7 cellular contexts compared by ENCODE assay signal in the genomic region with DNA sequence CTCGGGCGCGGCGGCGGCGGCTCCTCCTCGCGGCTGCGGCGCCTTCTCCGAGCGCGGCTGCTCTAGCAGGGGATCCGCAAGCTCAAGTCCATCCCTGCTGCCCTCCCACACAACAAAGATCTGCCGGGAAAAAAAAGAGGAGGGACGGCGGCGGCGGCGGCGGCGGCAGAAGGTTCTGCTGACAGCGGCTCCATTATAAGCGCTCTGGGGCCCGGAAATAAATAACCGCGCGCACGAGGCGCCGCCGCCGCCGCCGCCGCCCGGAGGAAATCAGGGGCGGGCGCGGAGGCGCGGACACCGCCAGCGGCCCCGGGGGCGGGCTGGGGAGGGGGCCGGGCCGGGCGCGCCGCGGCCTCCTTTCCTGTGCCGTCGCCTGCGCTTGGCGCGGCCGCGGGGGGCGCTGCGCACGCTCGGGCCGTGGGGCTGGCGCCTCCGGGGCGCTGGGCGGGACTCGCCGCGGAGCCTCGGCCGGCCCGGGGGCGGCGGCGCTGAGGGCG. TPM values are rescaled to one million over a fixed set of nuclear protein-coding genes. Genes with fewer than 3 reads are reported as not detected.
DNase-seq lines count a peak whose midpoint lies in the region; ATAC-seq, FAIRE-seq and TF ChIP-seq lines count a peak whose summit lies in the region.

A gene (minus strand): TSS at position 206 of the 497 bp plus-strand sequence. CDS start 331 bp downstream, outside the sequence.

- no peaks in the 10 kb centered on the region for H3K36me3 ChIP-seq in K562 (ENCODE audit: control insufficient read depth, insufficient read depth, low read length)
- H3K36me3 ChIP-seq in iPS DF 6.9 (ENCODE audit: control insufficient read depth, insufficient read depth, low read length) = no peaks in the 10 kb centered on the region

- H4K20me1 ChIP-seq in K562 (replicated peaks; ENCODE audit: control insufficient read depth, insufficient read depth, low read length) = no peaks in the 10 kb centered on the region

- peak within 1 kb of the TSS; percentile 57 for H3K4me3 ChIP-seq in K562
- peak within 1 kb of the TSS; percentile 88 for H3K4me3 ChIP-seq in iPS DF 6.9 (ENCODE audit: low read length)
- H3K4me3 ChIP-seq in skeletal muscle cell (ENCODE audit: low read depth, low read length) = peak within 1 kb of the TSS; percentile 67

- in situ Hi-C loops in K562 (cut with MboI) = no loop called here

- TF ChIP-seq RAD21 in K562 (CRISPR knock-in tag; conservative IDR thresholded peaks at IDR 0.05 in 1 of 2, IDR thresholded peaks at IDR 0.05 in 1 of 2) = no peak

- POLR2A ChIA-PET in K562 (lab: Yijun Ruan, JAX) = interaction anchor here (0.6 kb wide), 1 partner anchor 23 kb away, joined by 3 read pairs; no protein-coding TSS in a partner anchor

- no peak for FAIRE-seq in K562 (lab: Jason Lieb, UNC)

- H3K4me2 ChIP-seq in K562 (ENCODE audit: insufficient read depth, low read length) = peak within 1 kb of the TSS; percentile 64

- TF ChIP-seq EP300 in K562 (IDR thresholded peaks at IDR 0.05; ENCODE audit: low read length) = no peak

- ATAC-seq in GM18505 (IDR thresholded peaks at IDR 0.05; ENCODE audit: unreplicated experiment) (peak; percentile 88), HG02798 (IDR thresholded peaks at IDR 0.05; ENCODE audit: poor library complexity, unreplicated experiment) (peak; percentile 92), K562 (peak; percentile 97)

- H3K9ac ChIP-seq in K562 (ENCODE audit: insufficient read depth in 1 of 2, low read depth in 2 of 2, low read length in 2 of 2) = peak within 1 kb of the TSS; percentile 26 to 88; a peak in 3 of 4 replicates

- DNase-seq in NCI-H1417 (lab: John Stamatoyannopoulos, UW) = peak; percentile 89 to 94 (median 92)
- peak; percentile 73 for DNase-seq in T-helper 9 cell
- DNase-seq in K562 (ENCODE audit: extremely low read depth in 1 of 4, low spot score in 3 of 4) = peak; percentile 87 to 90 (median 89)
- DNase-seq in iPS DF 6.9 (ENCODE audit: low read depth, low spot score) = no peak
- peak; percentile 27 for DNase-seq in skeletal muscle cell (ENCODE audit: low read depth)

- H3K27ac ChIP-seq in K562 (ENCODE audit: extremely low read depth, low read depth, low read length) (no peak within 1 kb of the TSS), iPS DF 6.9 (ENCODE audit: low read length) (no peak within 1 kb of the TSS)

- BruUV-seq in K562 (replicated peaks; lab: Mats Ljungman, UMichigan) = no TSS peak

- CTCF ChIA-PET in K562 (lab: Yijun Ruan, JAX; ENCODE audit: low intra/inter-chr PET ratio) = interaction anchor here (0.8 kb wide), 1 partner anchor 145 kb away, joined by 3 read pairs; no protein-coding TSS in a partner anchor

- peak within 1 kb of the TSS; percentile 76 for H2AFZ ChIP-seq in K562 (ENCODE audit: low read depth, low read length)

- peak in 2 of 3 experiments; percentile 49 to 50; a peak in 4 of 6 replicates for TF ChIP-seq CTCF in K562 (IDR thresholded peaks at IDR 0.05 in 2 of 3, conservative IDR thresholded peaks at IDR 0.05 in 1 of 3; ENCODE audit: insufficient read depth in 2 of 3, low read depth in 1 of 3, low read length in 3 of 3)

- peaks cover 13 to 19% of the 10 kb centered on the region in 2 experiments for H3K27me3 ChIP-seq in K562 (ENCODE audit: control insufficient read depth in 2 of 2, insufficient read depth in 2 of 2, low read length in 2 of 2)
- H3K27me3 ChIP-seq in iPS DF 6.9 (ENCODE audit: control insufficient read depth, insufficient read depth, low read length) = peaks cover 2% of the 10 kb centered on the region; the same call in 1 of the 2 replicates

- intact Hi-C loops in K562 (cut with micrococcal nuclease) = loop anchor here (10.0 kb wide), 2 partner anchors 133 to 147 kb away; no protein-coding TSS in a partner anchor

- WGBS in K562 (ENCODE audit: insufficient coverage, low coverage, missing lambda C conversion rate) = 0% methylated on average over 25 of the region's 78 CpGs
- WGBS in iPS DF 6.9 (ENCODE audit: insufficient coverage, insufficient read length) = no CpG with 5 or more reads among the region's 78 CpGs

- no peaks in the 10 kb centered on the region for H3K9me1 ChIP-seq in K562 (ENCODE audit: control insufficient read depth, insufficient read depth, low read length)

- H3K9me3 ChIP-seq in K562 (replicated peaks; ENCODE audit: control insufficient read depth, insufficient read depth, low read depth, low read length) (no peaks in the 10 kb centered on the region), iPS DF 6.9 (ENCODE audit: control insufficient read depth, insufficient read depth, low read length) (no peaks in the 10 kb centered on the region)

- no peak for TF ChIP-seq POLR2A in GM18505 (IDR thresholded peaks at IDR 0.05; ENCODE audit: borderline replicate concordance, extremely low read depth, insufficient read depth, insufficient read length)
- no peak for TF ChIP-seq POLR2A in K562 (conservative IDR thresholded peaks at IDR 0.05)

- H3K4me1 ChIP-seq in K562 (replicated peaks in 1 of 2; ENCODE audit: control insufficient read depth in 2 of 2, insufficient read depth in 2 of 2, low read length in 2 of 2) = peaks cover 0 to 14% of the 10 kb centered on the region in 2 experiments; a peak in 3 of 5 replicates
- 0 out of 2 replicates have a peak, but pooled peaks cover 2% of the 10 kb centered on the region for H3K4me1 ChIP-seq in iPS DF 6.9 (ENCODE audit: control insufficient read depth, insufficient read depth, low read length)

- H3K79me2 ChIP-seq in K562 (ENCODE audit: control insufficient read depth, insufficient read depth, low read length) = no peaks in the 10 kb centered on the region

TF ChIP-seq in K562, 482 proteins besides CTCF, POLR2A, EP300 and RAD21 (continues in another document):
- peak; percentile 55 for TF ChIP-seq ZFX (CRISPR knock-in tag; IDR thresholded peaks at IDR 0.05)
- TF ChIP-seq SPI1 (IDR thresholded peaks at IDR 0.05; ENCODE audit: borderline replicate concordance, low read depth, low read length) = no peak
- TF ChIP-seq RHOXF2B (CRISPR knock-in tag; conservative IDR thresholded peaks at IDR 0.05) = no peak
- TF ChIP-seq, protein P1, sequence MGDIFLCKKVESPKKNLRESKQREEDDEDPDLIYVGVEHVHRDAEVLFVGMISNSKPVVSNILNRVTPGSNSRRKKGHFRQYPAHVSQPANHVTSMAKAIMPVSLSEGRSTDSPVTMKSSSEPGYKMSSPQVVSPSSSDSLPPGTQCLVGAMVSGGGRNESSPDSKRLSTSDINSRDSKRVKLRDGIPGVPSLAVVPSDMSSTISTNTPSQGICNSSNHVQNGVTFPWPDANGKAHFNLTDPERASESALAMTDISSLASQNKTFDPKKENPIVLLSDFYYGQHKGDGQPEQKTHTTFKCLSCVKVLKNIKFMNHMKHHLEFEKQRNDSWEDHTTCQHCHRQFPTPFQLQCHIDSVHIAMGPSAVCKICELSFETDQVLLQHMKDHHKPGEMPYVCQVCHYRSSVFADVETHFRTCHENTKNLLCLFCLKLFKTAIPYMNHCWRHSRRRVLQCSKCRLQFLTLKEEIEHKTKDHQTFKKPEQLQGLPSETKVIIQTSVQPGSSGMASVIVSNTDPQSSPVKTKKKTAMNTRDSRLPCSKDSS (IDR thresholded peaks at IDR 0.05; ENCODE audit: low read depth, partially characterized antibody) = no peak
- peak; percentile 70 for TF ChIP-seq CCNT2 (IDR thresholded peaks at IDR 0.05; ENCODE audit: borderline replicate concordance, extremely low read depth, insufficient read length, low read depth, low read length)
- no peak for TF ChIP-seq BRF1 (IDR thresholded peaks at IDR 0.05; ENCODE audit: borderline replicate concordance, extremely low read depth, insufficient read length)
- TF ChIP-seq MAFK (IDR thresholded peaks at IDR 0.05; ENCODE audit: low read length) = no peak
- TF ChIP-seq RBBP5 (IDR thresholded peaks at IDR 0.05; ENCODE audit: borderline replicate concordance, insufficient read depth, low read length, poor library complexity, severe bottlenecking) = peak; percentile 26
- no peak for TF ChIP-seq SMARCC2 (IDR thresholded peaks at IDR 0.05; ENCODE audit: low read depth)
- no peak for TF ChIP-seq BACH1 (tag; IDR thresholded peaks at IDR 0.05)
- TF ChIP-seq HDAC3 (IDR thresholded peaks at IDR 0.05; ENCODE audit: borderline replicate concordance, partially characterized antibody) = no peak
- TF ChIP-seq, protein P2, sequence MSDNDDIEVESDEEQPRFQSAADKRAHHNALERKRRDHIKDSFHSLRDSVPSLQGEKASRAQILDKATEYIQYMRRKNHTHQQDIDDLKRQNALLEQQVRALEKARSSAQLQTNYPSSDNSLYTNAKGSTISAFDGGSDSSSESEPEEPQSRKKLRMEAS (CRISPR knock-in tag; IDR thresholded peaks at IDR 0.05) = no peak
- TF ChIP-seq, protein P3, sequence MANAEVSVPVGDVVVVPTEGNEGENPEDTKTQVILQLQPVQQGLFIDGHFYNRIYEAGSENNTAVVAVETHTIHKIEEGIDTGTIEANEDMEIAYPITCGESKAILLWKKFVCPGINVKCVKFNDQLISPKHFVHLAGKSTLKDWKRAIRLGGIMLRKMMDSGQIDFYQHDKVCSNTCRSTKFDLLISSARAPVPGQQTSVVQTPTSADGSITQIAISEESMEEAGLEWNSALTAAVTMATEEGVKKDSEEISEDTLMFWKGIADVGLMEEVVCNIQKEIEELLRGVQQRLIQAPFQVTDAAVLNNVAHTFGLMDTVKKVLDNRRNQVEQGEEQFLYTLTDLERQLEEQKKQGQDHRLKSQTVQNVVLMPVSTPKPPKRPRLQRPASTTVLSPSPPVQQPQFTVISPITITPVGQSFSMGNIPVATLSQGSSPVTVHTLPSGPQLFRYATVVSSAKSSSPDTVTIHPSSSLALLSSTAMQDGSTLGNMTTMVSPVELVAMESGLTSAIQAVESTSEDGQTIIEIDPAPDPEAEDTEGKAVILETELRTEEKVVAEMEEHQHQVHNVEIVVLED (CRISPR knock-in tag; IDR thresholded peaks at IDR 0.05) = peak; percentile 72

RNA-seq across cellular contexts. Expression of the gene that starts here (rescaled TPM):
- 15.5 and 25.4 TPM in 2 replicates for total RNA-seq in K562 (2011; cell fraction: chromatin; rRNA removed; ENCODE audit: low replicate concordance)
- total RNA-seq in K562 (2011; cell fraction: nucleolus; rRNA removed) = 13.8 and 14.9 TPM in 2 replicates
- 20.8 and 36.6 TPM in 2 replicates for total RNA-seq in K562 (2011; cell fraction: nucleoplasm; rRNA removed)
- total RNA-seq in K562 (2014; rRNA removed) = 1.3 and 3.1 TPM in 2 replicates
- total RNA-seq in K562 (2014; rRNA removed; fragmentation: Illumina TruSeq; extraction: Trizol) = 4.4 and 4.5 TPM in 2 replicates
- 2.8 and 3.2 TPM in 2 replicates for total RNA-seq in K562 (2015; rRNA removed; fragmentation: Illumina TruSeq; extraction: Trizol)
- total RNA-seq in K562 (2021) = 12.2 and 13.4 TPM in 2 replicates
- 8.8 and 9.2 TPM in 2 replicates for polyA plus RNA-seq in K562 (2011; rRNA removed)
- 8.2 and 8.9 TPM in 2 replicates for polyA plus RNA-seq in K562 (2011; cell fraction: cytosol; rRNA removed)
- polyA plus RNA-seq in K562 (2011; cell fraction: nucleus; rRNA removed) = 6.1 and 6.8 TPM in 2 replicates
- polyA plus RNA-seq in K562 (2012) = 6.7 and 8.7 TPM in 2 replicates
- 5.9 and 9.9 TPM in 2 replicates for polyA plus RNA-seq in K562 (2014; fragmentation: Illumina TruSeq; extraction: Trizol)
- under 1 TPM; 0.79 to 0.99 TPM for polyA plus RNA-seq in K562 (2014; fragmentation: Nextera tagmentation; extraction: Ambion mirVana)
- 7.2 and 8.5 TPM in 2 replicates for polyA plus RNA-seq in K562 (2014; rRNA removed)
- polyA minus RNA-seq in K562 (2011; rRNA and poly(A)+ RNA removed) = 7.1 and 7.9 TPM in 2 replicates
- 5.2 and 7.8 TPM in 2 replicates for polyA minus RNA-seq in K562 (2011; cell fraction: cytosol; rRNA and poly(A)+ RNA removed)
- polyA minus RNA-seq in K562 (2011; cell fraction: nucleus; rRNA and poly(A)+ RNA removed) = 8.1 and 9.0 TPM in 2 replicates
